1 cellular context compared by ENCODE assay signal in the genomic region with DNA sequence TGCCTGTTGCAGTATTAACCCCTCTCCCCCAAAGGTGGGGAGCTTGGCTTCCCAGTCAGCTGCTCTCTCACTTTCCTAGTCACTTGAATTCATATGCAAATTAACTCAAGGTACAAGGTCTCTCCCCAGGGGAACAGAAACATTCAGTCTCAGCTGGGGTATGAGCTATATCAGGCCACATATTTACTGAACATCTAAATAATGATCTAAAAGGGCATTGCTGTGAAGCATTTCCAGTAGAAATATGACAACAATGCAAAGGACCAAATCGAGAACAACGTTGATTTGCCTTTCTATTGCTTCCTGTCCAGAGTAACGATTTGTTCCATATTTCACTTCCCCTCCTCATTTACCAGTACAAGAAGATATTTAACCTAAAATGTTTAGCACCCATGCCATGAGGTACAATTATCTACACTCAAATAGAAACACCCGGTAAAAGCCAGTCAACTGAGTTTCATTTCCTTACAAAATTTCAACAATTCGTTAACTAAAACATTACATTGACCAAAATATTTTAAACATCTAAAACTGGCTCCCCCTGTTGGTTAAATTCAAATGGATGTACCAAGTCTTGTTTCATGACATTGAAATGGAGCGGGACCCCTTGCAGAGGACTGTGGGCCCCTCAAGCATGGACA.
TF ChIP-seq lines count a peak whose summit lies in the region.

No MANE protein-coding gene starts in this region.

TF ChIP-seq in H1, 55 proteins besides CTCF, POLR2A, EP300 and RAD21 (continued from another document):
- TF ChIP-seq, protein P1, sequence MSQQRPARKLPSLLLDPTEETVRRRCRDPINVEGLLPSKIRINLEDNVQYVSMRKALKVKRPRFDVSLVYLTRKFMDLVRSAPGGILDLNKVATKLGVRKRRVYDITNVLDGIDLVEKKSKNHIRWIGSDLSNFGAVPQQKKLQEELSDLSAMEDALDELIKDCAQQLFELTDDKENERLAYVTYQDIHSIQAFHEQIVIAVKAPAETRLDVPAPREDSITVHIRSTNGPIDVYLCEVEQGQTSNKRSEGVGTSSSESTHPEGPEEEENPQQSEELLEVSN (IDR thresholded peaks at IDR 0.05): no peak
